ENCODE assay signal across 8 cellular contexts in the genomic region with DNA sequence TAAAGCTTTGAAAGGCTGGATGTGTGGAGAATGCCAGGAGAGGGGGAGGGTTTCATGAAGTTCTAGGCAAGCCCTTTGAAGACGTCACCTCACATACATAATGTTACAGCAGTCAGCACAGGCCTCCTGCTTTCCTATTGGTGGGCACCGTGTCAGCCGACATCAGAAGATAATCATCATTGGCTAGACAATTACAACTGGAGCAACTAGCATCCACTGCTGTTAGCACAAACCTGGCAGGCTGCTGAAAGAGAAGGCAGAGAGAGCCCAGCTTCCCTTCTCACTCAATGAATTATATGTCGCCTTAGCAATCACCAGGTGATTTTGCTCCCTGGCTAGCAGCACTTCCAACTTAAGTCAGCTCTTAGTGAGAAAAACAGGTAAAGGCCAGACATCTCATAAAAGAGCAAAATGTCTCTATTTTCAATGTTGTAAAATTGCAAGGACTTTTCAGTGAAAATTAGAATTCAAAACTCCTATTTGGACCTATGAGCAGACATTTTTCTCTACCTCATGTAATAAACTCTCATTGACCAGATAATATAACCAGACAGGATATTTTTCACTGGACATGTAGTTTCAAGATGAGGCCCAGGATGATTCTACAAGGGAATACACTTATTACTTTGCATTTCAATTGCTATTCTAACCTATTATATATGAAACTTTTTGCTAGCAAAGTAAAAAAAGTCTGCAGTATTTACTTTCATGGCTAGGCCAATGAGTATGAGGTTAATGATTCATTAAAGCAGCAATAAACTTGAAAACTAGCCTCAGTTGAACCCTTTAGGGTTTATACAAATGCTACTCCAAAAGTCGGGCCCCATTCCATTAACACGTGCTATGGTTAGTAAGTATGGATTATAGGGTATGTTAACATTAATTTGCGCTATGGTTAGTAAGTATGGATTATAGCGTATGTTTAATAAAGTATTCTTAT. TPM values are rescaled to one million over a fixed set of nuclear protein-coding genes. Genes with fewer than 3 reads are reported as not detected.
DNase-seq lines count a peak whose midpoint lies in the region; ATAC-seq lines count a peak whose summit lies in the region.

No MANE protein-coding gene starts in this region.

- DNase-seq in SIG-M5 treated with dmso at 0.1 percent for 504 hours (lab: John Stamatoyannopoulos, UW; ENCODE audit: unreplicated experiment) (peak; percentile 62), SIG-M5 (lab: John Stamatoyannopoulos, UW) (no peak), NCI-H2081 treated with DMSO at 0.1 percent for 48 hours (lab: John Stamatoyannopoulos, UW) (peak; percentile 40), cerebellar nuclear complex (lab: John Stamatoyannopoulos, UW) (peak; percentile 17 to 19), left colon (peak; percentile 81 to 92)
- peak; percentile 45 for DNase-seq in activated CD4-positive, CD25-positive, alpha-beta regulatory T cell treated with anti-CD3 and anti-CD28 coated beads, Interleukin-2, amount 50 U/mL, for 72 hours
- DNase-seq in stimulated activated CD4-positive, alpha-beta T cell treated with anti-CD3 and anti-CD28 coated beads, Interleukin-4, amount 100 ng/mL, for 4 hours = peak; percentile 53 to 80

- intact Hi-C loops in left colon (cut with DNase I, micrococcal nuclease) = no loop called here

- ATAC-seq in HG02970 (IDR thresholded peaks at IDR 0.05; ENCODE audit: low FRiP score, unreplicated experiment) (peak; percentile 75), left colon (peak; percentile 70)

RNA-seq across cellular contexts. Expression of gene ELOVL6, which starts 4.3 kb away (rescaled TPM):
- total RNA-seq in left colon = 10 to 100 TPM; 35.4 to 96.0 TPM
